Comparison of ENCODE assay signal across 17 cellular contexts in genomic region chr14:78764240-78764639, GRCh38.
A peak's percentile ranks its signal among the peaks of the same experiment; 100 is the strongest.
DNase-seq lines count a peak whose midpoint lies in the region; ATAC-seq, FAIRE-seq and TF ChIP-seq lines count a peak whose summit lies in the region.
"Had no signal": no experiment of that assay in that cellular context is flagged by ENCODE, and none has a peak within 500 bp of the region (broad histone marks: within the 10 kb centered on the region; RNA-seq: fewer than 3 reads in every experiment).

No MANE protein-coding gene starts in this region.

- peak overlapping the region; percentile 38 for H3K4me3 ChIP-seq in astrocyte (ENCODE audit: insufficient read depth, low read depth, low read length)
- no peak overlapping the region for H3K4me3 ChIP-seq in aorta (ENCODE audit: low read length in 2 of 2)
- no peak overlapping the region for H3K4me3 ChIP-seq in mucosa of descending colon
- no peak overlapping the region for H3K4me3 ChIP-seq in spleen
- no peak overlapping the region for H3K4me3 ChIP-seq in tibial artery
- H3K4me3 ChIP-seq: lung, testis had no signal

- no peaks in the 10 kb centered on the region for H3K9me3 ChIP-seq in astrocyte (ENCODE audit: insufficient read depth, low read depth, low read length)
- no peaks in the 10 kb centered on the region for H3K9me3 ChIP-seq in aorta (ENCODE audit: control insufficient read depth, low read length)
- no peaks in the 10 kb centered on the region for H3K9me3 ChIP-seq in mucosa of descending colon
- H3K9me3 ChIP-seq in spleen: no peaks in the 10 kb centered on the region
- H3K9me3 ChIP-seq in tibial artery: no peaks in the 10 kb centered on the region
- H3K9me3 ChIP-seq: testis had no signal

- H3K27ac ChIP-seq in astrocyte (ENCODE audit: low read depth, low read length) (peak overlapping the region; percentile 54), aorta (ENCODE audit: low read depth in 1 of 2, low read length in 2 of 2) (no peak overlapping the region), spleen (no peak overlapping the region), tibial artery (no peak overlapping the region)
- H3K27ac ChIP-seq: testis had no signal

- DNase-seq in ACHN: peak; percentile 71
- peak; percentile 77 for DNase-seq in HT1080 (ENCODE audit: low read depth)
- DNase-seq in astrocyte (ENCODE audit: low read depth): peak; percentile 94
- DNase-seq in hepatic stellate cell (ENCODE audit: low spot score): peak; percentile 17
- DNase-seq in aorta: no peak
- no peak for DNase-seq in mucosa of descending colon
- no peak for DNase-seq in spleen
- DNase-seq in tibial artery: no peak
- DNase-seq: activated CD8-positive, alpha-beta T cell treated with anti-CD3 and anti-CD28 coated beads, Interleukin-2, amount 10 ng/mL, durations not matched to agents 7 days and 5 days; activated effector memory CD4-positive, alpha-beta T cell treated with anti-CD3 and anti-CD28 coated beads, Interleukin-2, amount 50 U/mL, for 16 hours; hypothalamus; NCI-H526; RPMI8226; testis had no signal

- FAIRE-seq in astrocyte (lab: Jason Lieb, UNC): no peak
- FAIRE-seq: D721Med had no signal

- no peaks in the 10 kb centered on the region for H3K79me2 ChIP-seq in astrocyte (ENCODE audit: insufficient read depth, low read length)

- H3K9me3 Mint-ChIP-seq in astrocyte (ENCODE audit: unreplicated experiment): no peaks in the 10 kb centered on the region

- no peaks in the 10 kb centered on the region for H3K36me3 Mint-ChIP-seq in astrocyte (ENCODE audit: low read depth, unreplicated experiment)

- TF ChIP-seq CTCF in astrocyte (IDR thresholded peaks at IDR 0.05; ENCODE audit: insufficient read depth, low read depth, low read length) (no peak), mucosa of descending colon (IDR thresholded peaks at IDR 0.05) (no peak), spleen (IDR thresholded peaks at IDR 0.05 in 8 of 11, conservative IDR thresholded peaks at IDR 0.05 in 3 of 11) (no peak), tibial artery (IDR thresholded peaks at IDR 0.05) (no peak)

- H2AFZ ChIP-seq in astrocyte (ENCODE audit: low read depth, low read length): peak overlapping the region; percentile 39

- H3K36me3 ChIP-seq in astrocyte (ENCODE audit: insufficient read depth, low read length) (no peaks in the 10 kb centered on the region), aorta (ENCODE audit: control insufficient read depth in 1 of 2, insufficient read depth in 2 of 2, low read length in 1 of 2) (no peaks in the 10 kb centered on the region), mucosa of descending colon (ENCODE audit: low read depth) (no peaks in the 10 kb centered on the region), spleen (no peaks in the 10 kb centered on the region), tibial artery (no peaks in the 10 kb centered on the region)

- no peaks in the 10 kb centered on the region for H3K27me3 ChIP-seq in astrocyte (ENCODE audit: insufficient read depth, low read length)
- peaks cover 0 to 3% of the 10 kb centered on the region in 2 donors for H3K27me3 ChIP-seq in aorta (ENCODE audit: control insufficient read depth in 1 of 2, insufficient read depth in 2 of 2, low read length in 1 of 2)
- H3K27me3 ChIP-seq in spleen (replicated peaks in 1 of 7): no peaks in the 10 kb centered on the region
- peaks cover 0 to 3% of the 10 kb centered on the region in 2 donors for H3K27me3 ChIP-seq in tibial artery
- H3K27me3 ChIP-seq: testis had no signal

- peak overlapping the region; percentile 44 for H3K9ac ChIP-seq in astrocyte (ENCODE audit: low read length)

- in situ Hi-C loops in ACHN (cut with HindIII; ENCODE audit: low pct_ligation_motif_present, low pct_unique_long_range_greater_than_20kb, low sequenced_read_pairs): no loop called here

- peak overlapping the region; percentile 83 for H3K4me2 ChIP-seq in astrocyte (ENCODE audit: low read length)

- H3K4me1 ChIP-seq in astrocyte (ENCODE audit: insufficient read depth, low read length) (peaks cover 18% of the 10 kb centered on the region), aorta (ENCODE audit: control insufficient read depth in 1 of 2, insufficient read depth in 2 of 2, low read length in 2 of 2) (no peaks in the 10 kb centered on the region), mucosa of descending colon (ENCODE audit: low read depth) (no peaks in the 10 kb centered on the region), spleen (no peaks in the 10 kb centered on the region), tibial artery (no peaks in the 10 kb centered on the region)
- H3K4me1 ChIP-seq: testis had no signal

- WGBS in aorta, 2 donors: 3 to 8% methylated on average over 5 of the region's 5 CpGs
- WGBS in spleen, 5 donors: 19 to 27% (median 25%) methylated on average over 5 of the region's 5 CpGs

- intact Hi-C loops in aorta (cut with DNase I): no loop called here
- intact Hi-C loops in mucosa of descending colon (cut with DNase I, micrococcal nuclease): no loop called here
- intact Hi-C loops in spleen (cut with DNase I; ENCODE audit: low total_unique reads): no loop called here
- intact Hi-C loops in tibial artery (cut with DNase I; ENCODE audit: low total_unique reads): no loop called here

- H3K4me3 Mint-ChIP-seq in astrocyte (ENCODE audit: unreplicated experiment): no peak overlapping the region
- H3K4me3 Mint-ChIP-seq: activated CD8-positive, alpha-beta T cell treated with anti-CD3 and anti-CD28 coated beads, Interleukin-2, amount 10 ng/mL, durations not matched to agents 7 days and 5 days; central memory CD8-positive, alpha-beta T cell had no signal

- TF ChIP-seq POLR2A in spleen (IDR thresholded peaks at IDR 0.05): no peak

- no peaks in the 10 kb centered on the region for H4K20me1 ChIP-seq in astrocyte (ENCODE audit: insufficient read depth, low read length)

- ATAC-seq in aorta (ENCODE audit: low FRiP score): no peak
- ATAC-seq in mucosa of descending colon: no peak
- ATAC-seq: activated CD8-positive, alpha-beta T cell treated with anti-CD3 and anti-CD28 coated beads, Interleukin-2, amount 10 ng/mL, durations not matched to agents 7 days and 5 days had no signal

- peaks cover 14% of the 10 kb centered on the region for H3K4me1 Mint-ChIP-seq in astrocyte (ENCODE audit: low read depth, unreplicated experiment)
- H3K4me1 Mint-ChIP-seq: central memory CD8-positive, alpha-beta T cell had no signal

- H3K27me3 Mint-ChIP-seq in astrocyte (ENCODE audit: low read depth, unreplicated experiment): peaks cover 5% of the 10 kb centered on the region
- H3K27me3 Mint-ChIP-seq: central memory CD8-positive, alpha-beta T cell had no signal

- H3K27ac Mint-ChIP-seq in astrocyte (ENCODE audit: unreplicated experiment): peak overlapping the region; percentile 84
- H3K27ac Mint-ChIP-seq: activated CD8-positive, alpha-beta T cell treated with anti-CD3 and anti-CD28 coated beads, Interleukin-2, amount 10 ng/mL, durations not matched to agents 7 days and 5 days had no signal

Comparison
In these comparisons a context has a peak if more than half of its experiments do, and no peak if none do; other contexts are left out.
1. DNase-seq: peak in ACHN (single experiment), HT1080 (single experiment), astrocyte (single experiment) and hepatic stellate cell (single experiment); none in aorta (0 of 2), mucosa of descending colon (0 of 3), spleen (single experiment) and tibial artery (0 of 2).